32 cellular contexts compared by ENCODE assay signal in genomic region chr4:69536980-69537379, GRCh38. TPM values are rescaled to one million over a fixed set of nuclear protein-coding genes. Genes with fewer than 3 reads are reported as not detected.
"Had no signal": no experiment of that assay in that cellular context is flagged by ENCODE, and none has a peak within 500 bp of the region (broad histone marks: within the 10 kb centered on the region; RNA-seq: fewer than 3 reads in every experiment).

No MANE protein-coding gene starts in this region.

- H3K9me3 ChIP-seq: stomach, suprapubic skin, testis, thoracic aorta, thyroid gland, tibial artery, tibial nerve, transverse colon, upper lobe of left lung, upper lobe of right lung, uterus, vagina had no signal

- H3K27me3 Mint-ChIP-seq: stimulated activated memory B cell treated with anti-CD40 and anti-IgM and Interleukin-4, amounts not matched to agents 10 μg/mL and 1 μg/mL and 100 μg/mL, for 72 hours; stimulated activated naive B cell treated with anti-CD40 and anti-IgM and Interleukin-4, amounts not matched to agents 10 μg/mL and 1 μg/mL and 100 μg/mL, for 72 hours; stimulated activated naive CD8-positive, alpha-beta T cell treated with anti-CD3 and anti-CD28 coated beads, Interleukin-15, amount 100 ng/mL, for 72 hours; stimulated activated naive CD8-positive, alpha-beta T cell treated with anti-CD3 and anti-CD28 coated beads, Interleukin-15, Interleukin-2, amounts not matched to agents 100 ng/mL and 50 ng/mL, for 24 hours; type B pancreatic cell had no signal

- H3K36me3 Mint-ChIP-seq: stimulated activated effector memory CD8-positive, alpha-beta T cell treated with anti-CD3 and anti-CD28 coated beads, Interleukin-12 subunit alpha, Interleukin-12 subunit beta, amount 100 ng/mL, for 72 hours; stimulated activated memory B cell treated with anti-CD40 and anti-IgM and Interleukin-4, amounts not matched to agents 10 μg/mL and 1 μg/mL and 100 μg/mL, for 72 hours; stimulated activated naive B cell treated with anti-CD40 and anti-IgM and Interleukin-4, amounts not matched to agents 10 μg/mL and 1 μg/mL and 100 μg/mL, for 72 hours; type B pancreatic cell had no signal

- FAIRE-seq: urothelium cell line had no signal

- H3K4me3 ChIP-seq: stomach, suprapubic skin, testis, thoracic aorta, thyroid gland, tibial artery, tibial nerve, transverse colon, upper lobe of left lung, upper lobe of right lung, uterus, vagina had no signal

- H3K4me1 ChIP-seq: suprapubic skin, testis, thyroid gland, tibial artery, tibial nerve, transverse colon, upper lobe of left lung, upper lobe of right lung, uterus, vagina had no signal

- H3K27ac ChIP-seq: stomach, suprapubic skin, testis, thoracic aorta, thyroid gland, tibial artery, tibial nerve, transverse colon, upper lobe of left lung, upper lobe of right lung, uterus, vagina had no signal

- DNase-seq: stimulated activated CD4-positive, alpha-beta T cell treated with anti-CD3 and anti-CD28 coated beads, Interleukin-2, amount 100 ng/mL, for 48 hours; stimulated activated CD4-positive, alpha-beta T cell treated with anti-CD3 and anti-CD28 coated beads, Interleukin-4, amount 100 ng/mL, for 1 hour; stimulated activated CD4-positive, alpha-beta T cell treated with anti-CD3 and anti-CD28 coated beads, Interleukin-4, amount 100 ng/mL, for 24 hours; stimulated activated CD4-positive, alpha-beta T cell treated with anti-CD3 and anti-CD28 coated beads, Interleukin-4, amount 100 ng/mL, for 4 hours; stimulated activated CD8-positive, alpha-beta memory T cell treated with anti-CD3 and anti-CD28 coated beads, Interleukin-4, amount 100 ng/mL, for 48 hours; stimulated activated naive B cell treated with anti-CD40 and anti-IgM and Interleukin-4, amounts not matched to agents 10 μg/mL and 1 μg/mL and 100 μg/mL, for 72 hours; stimulated activated naive CD4-positive, alpha-beta T cell; stimulated activated naive CD4-positive, alpha-beta T cell treated with Interleukin-2 at 50 U/mL for 16 hours; stimulated activated naive CD8-positive, alpha-beta T cell treated with anti-CD3 and anti-CD28 coated beads, Interleukin-15, amount 100 ng/mL, for 72 hours; stimulated activated naive CD8-positive, alpha-beta T cell treated with anti-CD3 and anti-CD28 coated beads, Interleukin-15, Interleukin-2, amounts not matched to agents 100 U/mL and 50 U/mL, for 24 hours; stomach; substantia nigra; testis; thyroid gland; tibial artery; transverse colon; trophoblast cell; upper lobe of left lung; upper lobe of right lung; uterus had no signal

- H3K4me3 Mint-ChIP-seq: stimulated activated effector memory CD8-positive, alpha-beta T cell treated with anti-CD3 and anti-CD28 coated beads, Interleukin-12 subunit alpha, Interleukin-12 subunit beta, amount 100 ng/mL, for 72 hours; stimulated activated memory B cell treated with anti-CD40 and anti-IgM and Interleukin-4, amounts not matched to agents 10 μg/mL and 1 μg/mL and 100 μg/mL, for 72 hours; stimulated activated naive B cell treated with anti-CD40 and anti-IgM and Interleukin-4, amounts not matched to agents 10 μg/mL and 1 μg/mL and 100 μg/mL, for 72 hours; stimulated activated naive CD8-positive, alpha-beta T cell treated with anti-CD3 and anti-CD28 coated beads, Interleukin-15, amount 100 ng/mL, for 72 hours; stimulated activated naive CD8-positive, alpha-beta T cell treated with anti-CD3 and anti-CD28 coated beads, Interleukin-15, Interleukin-2, amounts not matched to agents 100 ng/mL and 50 ng/mL, for 24 hours; type B pancreatic cell had no signal

- H3K36me3 ChIP-seq: stomach, suprapubic skin, thoracic aorta, thyroid gland, tibial artery, tibial nerve, transverse colon, upper lobe of left lung, upper lobe of right lung, uterus, vagina had no signal

- H3K9me3 Mint-ChIP-seq: stimulated activated memory B cell treated with anti-CD40 and anti-IgM and Interleukin-4, amounts not matched to agents 10 μg/mL and 1 μg/mL and 100 μg/mL, for 72 hours; stimulated activated naive CD8-positive, alpha-beta T cell treated with anti-CD3 and anti-CD28 coated beads, Interleukin-15, amount 100 ng/mL, for 72 hours; stimulated activated naive CD8-positive, alpha-beta T cell treated with anti-CD3 and anti-CD28 coated beads, Interleukin-15, Interleukin-2, amounts not matched to agents 100 ng/mL and 50 ng/mL, for 24 hours; type B pancreatic cell had no signal

- H3K27me3 ChIP-seq: stomach, suprapubic skin, testis, thyroid gland, tibial artery, tibial nerve, transverse colon, upper lobe of left lung, upper lobe of right lung, uterus, vagina had no signal

- H3K4me1 Mint-ChIP-seq: stimulated activated effector memory CD8-positive, alpha-beta T cell treated with anti-CD3 and anti-CD28 coated beads, Interleukin-12 subunit alpha, Interleukin-12 subunit beta, amount 100 ng/mL, for 72 hours; stimulated activated memory B cell treated with anti-CD40 and anti-IgM and Interleukin-4, amounts not matched to agents 10 μg/mL and 1 μg/mL and 100 μg/mL, for 72 hours; stimulated activated naive B cell treated with anti-CD40 and anti-IgM and Interleukin-4, amounts not matched to agents 10 μg/mL and 1 μg/mL and 100 μg/mL, for 72 hours; stimulated activated naive CD8-positive, alpha-beta T cell treated with anti-CD3 and anti-CD28 coated beads, Interleukin-15, amount 100 ng/mL, for 72 hours had no signal

- ATAC-seq: stimulated activated effector memory CD8-positive, alpha-beta T cell treated with anti-CD3 and anti-CD28 coated beads, Interleukin-12 subunit alpha, Interleukin-12 subunit beta, amount 100 ng/mL, for 72 hours; stimulated activated memory B cell treated with anti-CD40 and anti-IgM and Interleukin-4, amounts not matched to agents 10 μg/mL and 1 μg/mL and 100 μg/mL, for 72 hours; stimulated activated naive B cell treated with anti-CD40 and anti-IgM and Interleukin-4, amounts not matched to agents 10 μg/mL and 1 μg/mL and 100 μg/mL, for 72 hours; stimulated activated naive CD8-positive, alpha-beta T cell treated with anti-CD3 and anti-CD28 coated beads, Interleukin-15, amount 100 ng/mL, for 72 hours; stimulated activated naive CD8-positive, alpha-beta T cell treated with anti-CD3 and anti-CD28 coated beads, Interleukin-15, Interleukin-2, amounts not matched to agents 100 U/mL and 50 U/mL, for 24 hours; upper lobe of right lung had no signal

- H3K27ac Mint-ChIP-seq: stimulated activated effector memory CD8-positive, alpha-beta T cell treated with anti-CD3 and anti-CD28 coated beads, Interleukin-12 subunit alpha, Interleukin-12 subunit beta, amount 100 ng/mL, for 72 hours; stimulated activated memory B cell treated with anti-CD40 and anti-IgM and Interleukin-4, amounts not matched to agents 10 μg/mL and 1 μg/mL and 100 μg/mL, for 72 hours; stimulated activated naive B cell treated with anti-CD40 and anti-IgM and Interleukin-4, amounts not matched to agents 10 μg/mL and 1 μg/mL and 100 μg/mL, for 72 hours; stimulated activated naive CD8-positive, alpha-beta T cell treated with anti-CD3 and anti-CD28 coated beads, Interleukin-15, amount 100 ng/mL, for 72 hours; stimulated activated naive CD8-positive, alpha-beta T cell treated with anti-CD3 and anti-CD28 coated beads, Interleukin-15, Interleukin-2, amounts not matched to agents 100 ng/mL and 50 ng/mL, for 24 hours; type B pancreatic cell had no signal

RNA-seq across cellular contexts. Expression of gene UGT2B4, which starts 41.3 kb away (rescaled TPM):
- total RNA-seq: subcutaneous adipose tissue, temporal lobe, testis, thoracic aorta, thyroid gland, tibial nerve, transverse colon, upper lobe of right lung, urinary bladder, uterus, vagina had no signal
- polyA plus RNA-seq: stomach had no signal
